Comparison of ENCODE assay signal across 9 cellular contexts in the genomic region with DNA sequence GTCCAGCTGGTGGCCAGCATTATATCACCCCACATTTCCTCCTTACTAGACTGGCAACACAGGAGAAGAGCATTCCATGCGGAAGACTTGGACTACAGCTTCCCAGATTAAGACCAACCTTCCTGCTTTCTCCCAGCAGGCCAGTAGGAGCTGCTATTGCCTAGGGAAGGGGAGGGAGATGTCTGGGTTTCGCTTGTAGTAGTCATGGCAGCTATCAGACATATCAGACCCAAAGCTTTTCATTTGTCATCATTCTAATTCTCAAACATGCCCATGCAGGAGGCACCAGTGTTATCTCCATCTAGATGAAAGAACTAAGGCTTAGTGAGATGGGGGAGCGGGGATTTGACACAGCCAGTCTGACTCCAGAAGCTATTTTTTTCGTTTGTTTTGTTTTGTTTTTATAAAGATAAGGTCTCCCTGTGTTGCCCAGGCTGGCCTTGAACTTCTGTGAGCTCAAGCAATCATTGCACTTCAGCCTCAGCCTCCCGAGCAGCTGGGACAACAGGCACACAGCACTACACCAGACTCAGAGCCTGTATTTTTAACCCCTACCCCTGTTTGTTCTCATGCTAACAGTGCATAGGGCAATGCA. TPM values are rescaled to one million over a fixed set of nuclear protein-coding genes. Genes with fewer than 3 reads are reported as not detected.
DNase-seq lines count a peak whose midpoint lies in the region; ATAC-seq and TF ChIP-seq lines count a peak whose summit lies in the region.
"Had no signal": no experiment of that assay in that cellular context is flagged by ENCODE, and none has a peak within 500 bp of the region (broad histone marks: within the 10 kb centered on the region; RNA-seq: fewer than 3 reads in every experiment).

No MANE protein-coding gene starts in this region.

- H3K27me3 ChIP-seq in heart left ventricle: no peaks in the 10 kb centered on the region

- TF ChIP-seq POLR2A in heart left ventricle (IDR thresholded peaks at IDR 0.05): no peak

- intact Hi-C loops in heart left ventricle (cut with DNase I): loop anchor here in 8 of 10 donors (1.0 to 10.0 kb wide), 12 partner anchors 102 to 222 kb away; no protein-coding TSS in a partner anchor

- H3K36me3 ChIP-seq in heart left ventricle: no peaks in the 10 kb centered on the region

- peak; percentile 79 to 85 (median 84) for ATAC-seq in heart left ventricle
- ATAC-seq in HG02759 (IDR thresholded peaks at IDR 0.05; ENCODE audit: unreplicated experiment): no peak
- no peak for ATAC-seq in GM19397 (IDR thresholded peaks at IDR 0.05; ENCODE audit: unreplicated experiment)

- peak overlapping the region in 3 of 12 donors; percentile 1 to 24 (median 16) for H3K27ac ChIP-seq in heart left ventricle

- DNase-seq in 8988T: peak; percentile 29
- peak; percentile 47 for DNase-seq in GM04504 (ENCODE audit: low read depth)
- DNase-seq in NCI-H2171 treated with DMSO at 0.1 percent for 48 hours (lab: John Stamatoyannopoulos, UW): peak; percentile 61
- peak; percentile 28 to 38 for DNase-seq in activated T-cell treated with anti-CD3 and anti-CD28 coated beads, Interleukin-2, amount 50 U/mL, for 48 hours
- DNase-seq in heart left ventricle: peak in 4 of 5 donors; percentile 55 to 58 (median 56)
- DNase-seq in renal cortical epithelial cell (ENCODE audit: low read depth): peak; percentile 66

- TF ChIP-seq CTCF in heart left ventricle (IDR thresholded peaks at IDR 0.05): peak; percentile 58 to 87 (median 82)

- H3K9me3 ChIP-seq in heart left ventricle: no peaks in the 10 kb centered on the region

- H3K4me3 ChIP-seq in heart left ventricle: peak overlapping the region in 1 of 12 donors; percentile 26

- H3K4me1 ChIP-seq in heart left ventricle: peaks cover 0 to 18% (median 10%) of the 10 kb centered on the region in 12 donors

- 7 to 15% (median 12%) methylated on average over 5 of the region's 5 CpGs for WGBS in heart left ventricle, 4 donors

RNA-seq across cellular contexts. Expression of gene PLA2G2A, which starts 4.5 kb away (rescaled TPM):
- total RNA-seq in heart left ventricle: 100 to 1,000 TPM in 2 of 9 donors, 10 to 100 TPM in 5, 1 to 10 TPM in 2; 2.8 to 539 (median 26.5) TPM
- 100 to 1,000 TPM; 107 to 112 TPM for polyA plus RNA-seq in heart left ventricle
- not detected in 2 replicates for total RNA-seq in renal cortical epithelial cell

RNA-seq across cellular contexts. Expression of gene PLA2G2E, which starts 51.5 kb away (rescaled TPM):
- total RNA-seq in heart left ventricle (not detected), renal cortical epithelial cell (not detected in 2 replicates)
- polyA plus RNA-seq in heart left ventricle: not detected
- polyA plus RNA-seq: thymus had no signal

Comparison
In these comparisons a context has a peak if more than half of its experiments do, and no peak if none do; other contexts are left out.
1. ATAC-seq: peak in heart left ventricle (4 of 4); none in HG02759 (single experiment) and GM19397 (single experiment).
2. Peak in every context shown above with its lines, with median percentiles within 50 percentile points of each other: DNase-seq.